ENCODE assay signal across 26 cellular contexts in the genomic region with DNA sequence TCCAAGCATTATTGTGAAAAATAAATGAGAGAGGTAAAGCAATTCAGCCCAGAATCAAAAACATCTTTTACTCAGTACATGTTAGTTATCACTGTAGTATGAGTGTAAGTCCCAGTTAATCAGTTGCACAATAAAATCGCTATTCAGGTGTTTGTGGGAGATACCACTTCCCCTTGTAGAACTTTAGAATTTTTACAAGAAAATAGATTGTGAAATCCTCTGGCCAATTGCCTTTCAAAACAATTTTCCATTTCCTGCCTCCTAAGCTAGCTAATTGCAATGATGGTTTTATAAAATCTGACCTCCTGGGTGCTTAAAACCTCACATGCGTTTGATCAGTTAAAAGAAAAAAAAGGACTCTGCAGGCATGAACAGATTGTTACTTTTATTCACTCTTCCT.
DNase-seq lines count a peak whose midpoint lies in the region; ATAC-seq and TF ChIP-seq lines count a peak whose summit lies in the region.
"Had no signal": no experiment of that assay in that cellular context is flagged by ENCODE, and none has a peak within 500 bp of the region (broad histone marks: within the 10 kb centered on the region; RNA-seq: fewer than 3 reads in every experiment).

No MANE protein-coding gene starts in this region.

- TF ChIP-seq POLR2A in prostate gland (IDR thresholded peaks at IDR 0.05) (no peak), ovary (IDR thresholded peaks at IDR 0.05) (no peak)

- ATAC-seq in RWPE2 (ENCODE audit: low read depth) (peak; percentile 48; the same call in 1 of the 3 replicates), HG03159 (IDR thresholded peaks at IDR 0.05; ENCODE audit: unreplicated experiment) (no peak)
- ATAC-seq: stimulated activated memory B cell treated with anti-CD40 and anti-IgM and Interleukin-4, amounts not matched to agents 10 μg/mL and 1 μg/mL and 100 μg/mL, for 72 hours had no signal

- H3K79me2 ChIP-seq in fibroblast of lung (ENCODE audit: control insufficient read depth, insufficient read depth, low read length) = no peaks in the 10 kb centered on the region

- WGBS in prostate gland = 39% methylated on average over 2 of the region's 2 CpGs
- 8 to 20% (median 10%) methylated on average over 2 of the region's 2 CpGs for WGBS in ovary, 3 donors

- H3K27ac ChIP-seq in RWPE2 (ENCODE audit: poor library complexity, severe bottlenecking) = no peak overlapping the region
- no peak overlapping the region for H3K27ac ChIP-seq in fibroblast of lung (ENCODE audit: insufficient read depth, low read length)
- no peak overlapping the region for H3K27ac ChIP-seq in prostate gland
- H3K27ac ChIP-seq in ovary = no peak overlapping the region
- H3K27ac ChIP-seq: epithelial cell of prostate, HL-60, uterus had no signal

- H3K9me3 ChIP-seq in RWPE2 (ENCODE audit: severe bottlenecking) (peaks cover 1% of the 10 kb centered on the region), fibroblast of lung (ENCODE audit: control insufficient read depth, insufficient read depth, low read depth, low read length) (no peaks in the 10 kb centered on the region), prostate gland (no peaks in the 10 kb centered on the region), ovary (no peaks in the 10 kb centered on the region)
- H3K9me3 ChIP-seq: uterus had no signal

- H3K27me3 ChIP-seq in RWPE2 (ENCODE audit: insufficient read depth, poor library complexity, severe bottlenecking) (no peaks in the 10 kb centered on the region), fibroblast of lung (ENCODE audit: control insufficient read depth, insufficient read depth, low read length) (no peaks in the 10 kb centered on the region), prostate gland (replicated peaks; ENCODE audit: insufficient read depth) (no peaks in the 10 kb centered on the region), ovary (no peaks in the 10 kb centered on the region)
- H3K27me3 ChIP-seq: uterus had no signal

- H3K4me2 ChIP-seq in fibroblast of lung (ENCODE audit: extremely low read depth, insufficient read depth, low read length) = no peak overlapping the region
- H3K4me2 ChIP-seq: smooth muscle cell had no signal

- no peaks in the 10 kb centered on the region for H4K20me1 ChIP-seq in fibroblast of lung (ENCODE audit: control insufficient read depth, extremely low read depth, insufficient read depth, low read length)

- TF ChIP-seq CTCF in AG10803 (conservative IDR thresholded peaks at IDR 0.05; ENCODE audit: low read length) (no peak), RWPE2 (IDR thresholded peaks at IDR 0.05; ENCODE audit: poor library complexity, severe bottlenecking) (no peak), fibroblast of lung (conservative IDR thresholded peaks at IDR 0.05 in 1 of 2, IDR thresholded peaks at IDR 0.05 in 1 of 2; ENCODE audit: low read depth in 1 of 2, low read length in 2 of 2) (no peak), prostate gland (IDR thresholded peaks at IDR 0.05) (no peak), ovary (IDR thresholded peaks at IDR 0.05) (no peak)

- intact Hi-C loops in prostate gland (cut with DNase I) = no loop called here
- intact Hi-C loops in ovary (cut with DNase I) = no loop called here

- TF ChIP-seq EP300 in ovary (IDR thresholded peaks at IDR 0.05) = no peak

- H3K4me1 ChIP-seq in RWPE2 (ENCODE audit: insufficient read depth, poor library complexity, severe bottlenecking) = no peaks in the 10 kb centered on the region
- H3K4me1 ChIP-seq in fibroblast of lung (ENCODE audit: control insufficient read depth, extremely low read depth, insufficient read depth, low read length) = no peaks in the 10 kb centered on the region
- no peaks in the 10 kb centered on the region for H3K4me1 ChIP-seq in prostate gland (replicated peaks)
- no peaks in the 10 kb centered on the region for H3K4me1 ChIP-seq in ovary (ENCODE audit: insufficient read depth)
- H3K4me1 ChIP-seq: uterus had no signal

- DNase-seq in AG10803 (ENCODE audit: low read depth) (peak; percentile 53), HS-5 (ENCODE audit: low read depth) (peak; percentile 24), RWPE2 (ENCODE audit: low spot score) (no peak), fibroblast of lung (ENCODE audit: low read depth in 2 of 2) (peak; percentile 10 to 43), prostate gland (ENCODE audit: low spot score) (no peak), ovary (no peak)
- no peak for DNase-seq in activated CD8-positive, alpha-beta memory T cell treated with anti-CD3 and anti-CD28 coated beads for 24 hours
- DNase-seq: activated CD4-positive, alpha-beta memory T cell treated with anti-CD3 and anti-CD28 coated beads, Interleukin-2, amount 10 ng/mL, durations not matched to agents 7 days and 5 days; activated CD4-positive, CD25-positive, alpha-beta regulatory T cell; activated effector memory CD4-positive, alpha-beta T cell treated with anti-CD3 and anti-CD28 coated beads, Interleukin-2, amount 50 U/mL, for 16 hours; activated T-cell treated with anti-CD3 and anti-CD28 coated beads for 4 hours; amygdala; CD4-positive, alpha-beta T cell; DMS 273 treated with DMSO at 0.1 percent for 48 hours; IMR-90; NCI-H1092; NCI-H187 treated with DMSO at 0.1 percent for 48 hours; NCI-H69; nucleus accumbens; T1000; uterus had no signal

- no peaks in the 10 kb centered on the region for H3K36me3 ChIP-seq in RWPE2 (ENCODE audit: low read depth)
- no peaks in the 10 kb centered on the region for H3K36me3 ChIP-seq in fibroblast of lung (ENCODE audit: control insufficient read depth, insufficient read depth, low read length)
- no peaks in the 10 kb centered on the region for H3K36me3 ChIP-seq in prostate gland
- H3K36me3 ChIP-seq in ovary = no peaks in the 10 kb centered on the region
- H3K36me3 ChIP-seq: uterus had no signal

- H3K9ac ChIP-seq in fibroblast of lung (ENCODE audit: insufficient read depth, low read length) = no peak overlapping the region

- H2AFZ ChIP-seq in fibroblast of lung (ENCODE audit: low read length) = no peak overlapping the region

- H3K4me3 ChIP-seq in AG10803 (ENCODE audit: low read length) = no peak overlapping the region
- no peak overlapping the region for H3K4me3 ChIP-seq in RWPE2 (ENCODE audit: severe bottlenecking)
- H3K4me3 ChIP-seq in fibroblast of lung (replicated peaks in 1 of 4; ENCODE audit: control extremely low read depth in 1 of 4, insufficient read depth in 1 of 4, low read depth in 3 of 4, low read length in 4 of 4) = no peak overlapping the region
- no peak overlapping the region for H3K4me3 ChIP-seq in prostate gland
- no peak overlapping the region for H3K4me3 ChIP-seq in ovary
- H3K4me3 ChIP-seq: smooth muscle cell, uterus had no signal

Comparison
In these comparisons a context has a peak if more than half of its experiments do, and no peak if none do; other contexts are left out.
1. DNase-seq: peak in AG10803 (single experiment), HS-5 (single experiment) and fibroblast of lung (2 of 2); none in RWPE2 (single experiment), activated CD8-positive, alpha-beta memory T cell treated with anti-CD3 and anti-CD28 coated beads for 24 hours (single experiment), prostate gland (single experiment) and ovary (0 of 5).